In the genomic region with DNA sequence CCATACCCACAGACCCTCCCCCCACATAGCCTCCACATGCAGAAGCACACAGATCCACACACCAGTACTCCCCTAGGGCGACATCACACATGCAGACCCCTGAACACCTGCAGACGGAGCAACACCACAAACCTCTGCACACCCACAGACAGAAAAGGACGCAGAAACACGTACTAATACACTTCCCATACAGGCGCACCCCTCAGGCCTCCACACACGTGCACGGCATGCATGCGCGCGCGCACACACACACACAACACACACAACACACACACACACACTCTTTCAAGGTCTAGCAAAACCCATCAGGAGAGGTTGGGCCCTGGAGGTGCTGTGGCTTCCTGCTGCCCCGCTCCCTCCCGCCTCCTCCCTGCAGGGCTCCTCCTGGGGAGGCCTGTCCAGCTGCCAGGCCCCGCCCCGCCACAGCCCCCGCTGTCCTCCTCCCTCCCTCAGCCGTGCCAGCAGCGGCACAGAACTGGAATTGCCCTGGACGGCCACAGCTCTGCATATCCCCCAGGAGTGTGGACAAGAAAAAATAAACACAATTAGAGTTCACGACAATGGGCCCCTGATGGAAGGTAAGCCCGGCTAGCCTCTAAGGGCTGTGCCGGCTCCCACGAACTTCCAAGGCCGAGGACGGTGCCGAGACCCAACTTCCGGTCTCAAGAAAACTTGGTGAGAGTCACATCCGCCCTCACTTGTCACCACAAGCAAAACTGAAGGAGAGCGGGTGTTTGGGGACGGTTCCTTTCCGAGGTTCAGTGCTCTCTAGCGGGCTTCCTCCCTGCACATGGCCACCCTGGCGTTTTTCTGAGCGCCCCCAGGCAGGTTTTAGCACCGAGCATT, we compare ENCODE assay signal across 8 cellular contexts. TPM values are rescaled to one million over a fixed set of nuclear protein-coding genes. Genes with fewer than 3 reads are reported as not detected.
DNase-seq lines count a peak whose midpoint lies in the region; ATAC-seq and TF ChIP-seq lines count a peak whose summit lies in the region.

No MANE protein-coding gene starts in this region.

- H3K79me1 ChIP-seq in neuronal stem cell (ENCODE audit: low read depth, low read length), result peaks cover 8% of the 10 kb centered on the region

- H3K4me3 Mint-ChIP-seq in Caco-2 (ENCODE audit: unreplicated experiment), result peak overlapping the region; percentile 70

- no peak overlapping the region for H2BK120ac ChIP-seq in neuronal stem cell (ENCODE audit: low read depth, low read length)

- peak; percentile 49 for ATAC-seq in foreskin keratinocyte

- peak overlapping the region; percentile 98 for H2BK12ac ChIP-seq in neuronal stem cell (ENCODE audit: low read length)

- H3K23ac ChIP-seq in neuronal stem cell (ENCODE audit: low read depth, low read length, poor library complexity), result peak overlapping the region; percentile 75

- DNase-seq in Caco-2 (peak; percentile 91 to 92), GM20000 (ENCODE audit: low spot score) (peak; percentile 83), HT-29 (ENCODE audit: low spot score) (peak; percentile 89), SHP77 treated with DMSO at 0.1 percent for 48 hours (lab: John Stamatoyannopoulos, UW) (peak; percentile 77), activated gamma-delta T cell (lab: John Stamatoyannopoulos, UW) (peak; percentile 61), foreskin keratinocyte (peak; percentile 74 to 86), neuronal stem cell (ENCODE audit: low spot score) (no peak), suprapubic skin (ENCODE audit: low spot score in 2 of 2) (peak; percentile 92 to 94)

- peak overlapping the region; percentile 83 for H2BK5ac ChIP-seq in neuronal stem cell (ENCODE audit: low read length)

- H3K9me3 Mint-ChIP-seq in Caco-2 (ENCODE audit: unreplicated experiment), result no peaks in the 10 kb centered on the region

- no peaks in the 10 kb centered on the region for H3K9me3 ChIP-seq in Caco-2
- no peaks in the 10 kb centered on the region for H3K9me3 ChIP-seq in neuronal stem cell (replicated peaks in 1 of 2; ENCODE audit: control insufficient read depth in 2 of 2, insufficient read depth in 1 of 2, low read depth in 1 of 2, low read length in 2 of 2)
- H3K9me3 ChIP-seq in suprapubic skin, result no peaks in the 10 kb centered on the region

- peak overlapping the region; percentile 83 for H2BK15ac ChIP-seq in neuronal stem cell (ENCODE audit: low read length)

- peak overlapping the region; percentile 95 for H4K91ac ChIP-seq in neuronal stem cell (ENCODE audit: low read depth, low read length, poor library complexity)

- TF ChIP-seq EP300 in suprapubic skin (IDR thresholded peaks at IDR 0.05), result no peak

- H3K27me3 Mint-ChIP-seq in Caco-2 (ENCODE audit: insufficient read depth, unreplicated experiment), result no peaks in the 10 kb centered on the region

- peak overlapping the region; percentile 67 for H3K27ac ChIP-seq in foreskin keratinocyte
- H3K27ac ChIP-seq in neuronal stem cell (replicated peaks; ENCODE audit: low read length), result peak overlapping the region; percentile 91
- H3K27ac ChIP-seq in suprapubic skin, result peak overlapping the region; percentile 97

- H3K4me1 ChIP-seq in Caco-2 (peaks cover 40% of the 10 kb centered on the region), foreskin keratinocyte (peaks cover 8% of the 10 kb centered on the region), neuronal stem cell (ENCODE audit: control insufficient read depth in 2 of 2, insufficient read depth in 1 of 2, low read depth in 1 of 2, low read length in 2 of 2) (peaks cover 33 to 49% of the 10 kb centered on the region in 2 donors), suprapubic skin (peaks cover 58% of the 10 kb centered on the region)

- H3K27ac Mint-ChIP-seq in Caco-2 (ENCODE audit: unreplicated experiment), result peak overlapping the region; percentile 76

- peak overlapping the region; percentile 79 for H2AK5ac ChIP-seq in neuronal stem cell (ENCODE audit: low read depth, low read length)

- H4K8ac ChIP-seq in neuronal stem cell (ENCODE audit: low read depth, low read length), result peak overlapping the region; percentile 77

- TF ChIP-seq CTCF in Caco-2 (IDR thresholded peaks at IDR 0.05; ENCODE audit: insufficient read depth in 1 of 2, low read depth in 1 of 2, low read length in 1 of 2, severe bottlenecking in 1 of 2, unreplicated experiment in 1 of 2) (no peak), GM20000 (IDR thresholded peaks at IDR 0.05; ENCODE audit: extremely low read depth, missing control alignments) (no peak), foreskin keratinocyte (conservative IDR thresholded peaks at IDR 0.05) (no peak), suprapubic skin (IDR thresholded peaks at IDR 0.05) (no peak)

- peak overlapping the region; percentile 98 for H3K18ac ChIP-seq in neuronal stem cell (ENCODE audit: low read length)

- POLR2A ChIA-PET in Caco-2 (lab: Charles Lee), result interaction anchor here (0.6 to 3.1 kb wide), 8 partner anchors 20 to 245 kb away, joined by 3 to 9 read pairs (median 4); no protein-coding TSS in a partner anchor

- H3K9ac ChIP-seq in neuronal stem cell (ENCODE audit: low read depth, low read length, poor library complexity), result peak overlapping the region; percentile 80

- peak overlapping the region; percentile 92 for H2AFZ ChIP-seq in neuronal stem cell (ENCODE audit: low read length)

- no peaks in the 10 kb centered on the region for H3K27me3 ChIP-seq in Caco-2 (replicated peaks; ENCODE audit: control insufficient read depth, insufficient read depth, low read length)
- H3K27me3 ChIP-seq in foreskin keratinocyte, result no peaks in the 10 kb centered on the region
- peaks cover 0 to 2% (median 0%) of the 10 kb centered on the region in 3 experiments for H3K27me3 ChIP-seq in neuronal stem cell (ENCODE audit: control insufficient read depth in 3 of 3, insufficient read depth in 3 of 3, low read depth in 1 of 3, low read length in 3 of 3)
- no peaks in the 10 kb centered on the region for H3K27me3 ChIP-seq in suprapubic skin

- peaks cover 30% of the 10 kb centered on the region for H3K4me1 Mint-ChIP-seq in Caco-2 (ENCODE audit: low read depth, unreplicated experiment)

- peak overlapping the region; percentile 12 for H3K4me2 ChIP-seq in neuronal stem cell (ENCODE audit: insufficient read depth, low read length, poor library complexity, severe bottlenecking)

- H3K36me3 Mint-ChIP-seq in Caco-2 (ENCODE audit: insufficient read depth, unreplicated experiment), result peaks cover 69% of the 10 kb centered on the region

- intact Hi-C loops in Caco-2 (cut with micrococcal nuclease; ENCODE audit: unreplicated experiment), result loop anchor here (1.0 to 2.0 kb wide), 7 partner anchors 19 to 360 kb away; no protein-coding TSS in a partner anchor

- H3K36me3 ChIP-seq in Caco-2 (ENCODE audit: control insufficient read depth, insufficient read depth, low read length) (peaks cover 10% of the 10 kb centered on the region), neuronal stem cell (replicated peaks in 1 of 2; ENCODE audit: control insufficient read depth in 2 of 2, insufficient read depth in 2 of 2, low read length in 2 of 2) (peaks cover 8 to 22% of the 10 kb centered on the region in 2 donors), suprapubic skin (peaks cover 17% of the 10 kb centered on the region)

- CTCF ChIA-PET in Caco-2 (lab: Charles Lee), result interaction anchor here (0.6 to 2.8 kb wide), 12 partner anchors 12 to 273 kb away, joined by 3 to 13 read pairs (median 6); no protein-coding TSS in a partner anchor

- TF ChIP-seq POLR2A in suprapubic skin (IDR thresholded peaks at IDR 0.05), result peak in 1 of 2 donors; percentile 57

- no TSS peak for BruUV-seq in Caco-2 (replicated peaks; lab: Mats Ljungman, UMichigan)

- peak overlapping the region; percentile 85 for H3K4ac ChIP-seq in neuronal stem cell (ENCODE audit: low read length)

- WGBS in neuronal stem cell (ENCODE audit: extremely low coverage in 2 of 2, insufficient read length in 2 of 2, insufficient replicate concordance in 1 of 2), 2 donors, result no CpG with 5 or more reads among the region's 35 CpGs
- 1% methylated on average over 7 of the region's 35 CpGs for WGBS in suprapubic skin

- H3K14ac ChIP-seq in neuronal stem cell (ENCODE audit: low read length), result peak overlapping the region; percentile 58

- H3K4me3 ChIP-seq in Caco-2 (ENCODE audit: low read depth, low read length) (peak overlapping the region; percentile 98), neuronal stem cell (ENCODE audit: low read length in 2 of 2) (peak overlapping the region in 1 of 2 donors; percentile 59), suprapubic skin (peak overlapping the region; percentile 90)

RNA-seq across cellular contexts. Expression of a gene that starts 6.8 kb away (rescaled TPM):
- total RNA-seq in Caco-2 (2022) (225 and 237 TPM in 2 replicates), foreskin keratinocyte (124 and 137 TPM in 2 replicates), suprapubic skin (100 to 1,000 TPM; 198 to 238 (median 223) TPM)
- total RNA-seq in HT-29 (2014; rRNA removed; shearing (Covaris generic)), result 19.4 and 20.5 TPM in 2 replicates
- polyA plus RNA-seq in foreskin keratinocyte, result 127 and 136 TPM in 2 replicates
- 39.5 TPM for polyA plus RNA-seq in neuronal stem cell (2013, experiment 1 of 2)
- 40.0 TPM for polyA plus RNA-seq in neuronal stem cell (2013, experiment 2 of 2)
